Comparison of ENCODE assay signal across 1 cellular context in the genomic region with DNA sequence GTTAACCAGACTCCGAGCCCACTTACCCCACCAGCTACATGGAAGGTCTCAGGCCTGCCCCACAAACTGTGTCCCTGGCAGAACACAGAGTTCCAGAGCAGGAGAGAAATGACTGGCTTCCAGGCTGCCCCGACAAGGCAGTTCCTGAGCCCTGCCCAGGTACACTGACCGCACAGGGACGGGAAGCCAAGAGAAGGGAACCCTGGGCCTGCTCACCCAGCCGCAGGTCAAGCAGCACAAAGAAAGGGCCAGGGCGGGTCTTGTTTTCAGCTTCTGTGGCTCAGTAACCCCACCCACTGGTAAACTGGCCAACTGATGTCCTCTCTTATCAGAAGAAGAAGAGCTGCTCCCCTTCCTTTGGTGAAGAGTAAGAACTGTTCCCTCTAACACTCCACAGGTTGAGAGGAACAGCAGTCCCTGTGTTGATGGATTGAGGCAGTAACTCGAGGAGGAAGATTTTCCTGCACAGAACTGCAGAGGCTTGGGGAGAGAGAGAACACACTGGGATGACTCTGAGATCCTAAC.
TF ChIP-seq lines count a peak whose summit lies in the region.

No MANE protein-coding gene starts in this region.

TF ChIP-seq in H1, 55 proteins besides CTCF, POLR2A, EP300 and RAD21 (continued from another document):
- TF ChIP-seq, protein P1, sequence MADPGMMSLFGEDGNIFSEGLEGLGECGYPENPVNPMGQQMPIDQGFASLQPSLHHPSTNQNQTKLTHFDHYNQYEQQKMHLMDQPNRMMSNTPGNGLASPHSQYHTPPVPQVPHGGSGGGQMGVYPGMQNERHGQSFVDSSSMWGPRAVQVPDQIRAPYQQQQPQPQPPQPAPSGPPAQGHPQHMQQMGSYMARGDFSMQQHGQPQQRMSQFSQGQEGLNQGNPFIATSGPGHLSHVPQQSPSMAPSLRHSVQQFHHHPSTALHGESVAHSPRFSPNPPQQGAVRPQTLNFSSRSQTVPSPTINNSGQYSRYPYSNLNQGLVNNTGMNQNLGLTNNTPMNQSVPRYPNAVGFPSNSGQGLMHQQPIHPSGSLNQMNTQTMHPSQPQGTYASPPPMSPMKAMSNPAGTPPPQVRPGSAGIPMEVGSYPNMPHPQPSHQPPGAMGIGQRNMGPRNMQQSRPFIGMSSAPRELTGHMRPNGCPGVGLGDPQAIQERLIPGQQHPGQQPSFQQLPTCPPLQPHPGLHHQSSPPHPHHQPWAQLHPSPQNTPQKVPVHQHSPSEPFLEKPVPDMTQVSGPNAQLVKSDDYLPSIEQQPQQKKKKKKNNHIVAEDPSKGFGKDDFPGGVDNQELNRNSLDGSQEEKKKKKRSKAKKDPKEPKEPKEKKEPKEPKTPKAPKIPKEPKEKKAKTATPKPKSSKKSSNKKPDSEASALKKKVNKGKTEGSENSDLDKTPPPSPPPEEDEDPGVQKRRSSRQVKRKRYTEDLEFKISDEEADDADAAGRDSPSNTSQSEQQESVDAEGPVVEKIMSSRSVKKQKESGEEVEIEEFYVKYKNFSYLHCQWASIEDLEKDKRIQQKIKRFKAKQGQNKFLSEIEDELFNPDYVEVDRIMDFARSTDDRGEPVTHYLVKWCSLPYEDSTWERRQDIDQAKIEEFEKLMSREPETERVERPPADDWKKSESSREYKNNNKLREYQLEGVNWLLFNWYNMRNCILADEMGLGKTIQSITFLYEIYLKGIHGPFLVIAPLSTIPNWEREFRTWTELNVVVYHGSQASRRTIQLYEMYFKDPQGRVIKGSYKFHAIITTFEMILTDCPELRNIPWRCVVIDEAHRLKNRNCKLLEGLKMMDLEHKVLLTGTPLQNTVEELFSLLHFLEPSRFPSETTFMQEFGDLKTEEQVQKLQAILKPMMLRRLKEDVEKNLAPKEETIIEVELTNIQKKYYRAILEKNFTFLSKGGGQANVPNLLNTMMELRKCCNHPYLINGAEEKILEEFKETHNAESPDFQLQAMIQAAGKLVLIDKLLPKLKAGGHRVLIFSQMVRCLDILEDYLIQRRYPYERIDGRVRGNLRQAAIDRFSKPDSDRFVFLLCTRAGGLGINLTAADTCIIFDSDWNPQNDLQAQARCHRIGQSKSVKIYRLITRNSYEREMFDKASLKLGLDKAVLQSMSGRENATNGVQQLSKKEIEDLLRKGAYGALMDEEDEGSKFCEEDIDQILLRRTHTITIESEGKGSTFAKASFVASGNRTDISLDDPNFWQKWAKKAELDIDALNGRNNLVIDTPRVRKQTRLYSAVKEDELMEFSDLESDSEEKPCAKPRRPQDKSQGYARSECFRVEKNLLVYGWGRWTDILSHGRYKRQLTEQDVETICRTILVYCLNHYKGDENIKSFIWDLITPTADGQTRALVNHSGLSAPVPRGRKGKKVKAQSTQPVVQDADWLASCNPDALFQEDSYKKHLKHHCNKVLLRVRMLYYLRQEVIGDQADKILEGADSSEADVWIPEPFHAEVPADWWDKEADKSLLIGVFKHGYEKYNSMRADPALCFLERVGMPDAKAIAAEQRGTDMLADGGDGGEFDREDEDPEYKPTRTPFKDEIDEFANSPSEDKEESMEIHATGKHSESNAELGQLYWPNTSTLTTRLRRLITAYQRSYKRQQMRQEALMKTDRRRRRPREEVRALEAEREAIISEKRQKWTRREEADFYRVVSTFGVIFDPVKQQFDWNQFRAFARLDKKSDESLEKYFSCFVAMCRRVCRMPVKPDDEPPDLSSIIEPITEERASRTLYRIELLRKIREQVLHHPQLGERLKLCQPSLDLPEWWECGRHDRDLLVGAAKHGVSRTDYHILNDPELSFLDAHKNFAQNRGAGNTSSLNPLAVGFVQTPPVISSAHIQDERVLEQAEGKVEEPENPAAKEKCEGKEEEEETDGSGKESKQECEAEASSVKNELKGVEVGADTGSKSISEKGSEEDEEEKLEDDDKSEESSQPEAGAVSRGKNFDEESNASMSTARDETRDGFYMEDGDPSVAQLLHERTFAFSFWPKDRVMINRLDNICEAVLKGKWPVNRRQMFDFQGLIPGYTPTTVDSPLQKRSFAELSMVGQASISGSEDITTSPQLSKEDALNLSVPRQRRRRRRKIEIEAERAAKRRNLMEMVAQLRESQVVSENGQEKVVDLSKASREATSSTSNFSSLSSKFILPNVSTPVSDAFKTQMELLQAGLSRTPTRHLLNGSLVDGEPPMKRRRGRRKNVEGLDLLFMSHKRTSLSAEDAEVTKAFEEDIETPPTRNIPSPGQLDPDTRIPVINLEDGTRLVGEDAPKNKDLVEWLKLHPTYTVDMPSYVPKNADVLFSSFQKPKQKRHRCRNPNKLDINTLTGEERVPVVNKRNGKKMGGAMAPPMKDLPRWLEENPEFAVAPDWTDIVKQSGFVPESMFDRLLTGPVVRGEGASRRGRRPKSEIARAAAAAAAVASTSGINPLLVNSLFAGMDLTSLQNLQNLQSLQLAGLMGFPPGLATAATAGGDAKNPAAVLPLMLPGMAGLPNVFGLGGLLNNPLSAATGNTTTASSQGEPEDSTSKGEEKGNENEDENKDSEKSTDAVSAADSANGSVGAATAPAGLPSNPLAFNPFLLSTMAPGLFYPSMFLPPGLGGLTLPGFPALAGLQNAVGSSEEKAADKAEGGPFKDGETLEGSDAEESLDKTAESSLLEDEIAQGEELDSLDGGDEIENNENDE (IDR thresholded peaks at IDR 0.05; ENCODE audit: insufficient replicate concordance, low read length): no peak
- TF ChIP-seq, protein P2, sequence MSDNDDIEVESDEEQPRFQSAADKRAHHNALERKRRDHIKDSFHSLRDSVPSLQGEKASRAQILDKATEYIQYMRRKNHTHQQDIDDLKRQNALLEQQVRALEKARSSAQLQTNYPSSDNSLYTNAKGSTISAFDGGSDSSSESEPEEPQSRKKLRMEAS (IDR thresholded peaks at IDR 0.05): no peak
- TF ChIP-seq TBP (IDR thresholded peaks at IDR 0.05; ENCODE audit: low read depth, low read length) (no peak), TAF1 (IDR thresholded peaks at IDR 0.05; ENCODE audit: low read depth, low read length) (no peak), NRF1 (IDR thresholded peaks at IDR 0.05; ENCODE audit: low read depth, low read length) (no peak), FOSL1 (IDR thresholded peaks at IDR 0.05; ENCODE audit: insufficient read depth, low read depth, low read length) (no peak), TEAD4 (IDR thresholded peaks at IDR 0.05; ENCODE audit: low read depth, low read length) (no peak), KDM5A (IDR thresholded peaks at IDR 0.05; ENCODE audit: low read length) (no peak), HDAC6 (IDR thresholded peaks at IDR 0.05; ENCODE audit: low read depth, low read length) (no peak), SIN3A (conservative IDR thresholded peaks at IDR 0.05 in 1 of 2, IDR thresholded peaks at IDR 0.05 in 1 of 2; ENCODE audit: low read depth in 1 of 2, low read length in 2 of 2) (no peak)
- TF ChIP-seq, protein P3, sequence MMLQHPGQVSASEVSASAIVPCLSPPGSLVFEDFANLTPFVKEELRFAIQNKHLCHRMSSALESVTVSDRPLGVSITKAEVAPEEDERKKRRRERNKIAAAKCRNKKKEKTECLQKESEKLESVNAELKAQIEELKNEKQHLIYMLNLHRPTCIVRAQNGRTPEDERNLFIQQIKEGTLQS (IDR thresholded peaks at IDR 0.05; ENCODE audit: insufficient read depth, low read depth, low read length): no peak
- TF ChIP-seq, protein P4, sequence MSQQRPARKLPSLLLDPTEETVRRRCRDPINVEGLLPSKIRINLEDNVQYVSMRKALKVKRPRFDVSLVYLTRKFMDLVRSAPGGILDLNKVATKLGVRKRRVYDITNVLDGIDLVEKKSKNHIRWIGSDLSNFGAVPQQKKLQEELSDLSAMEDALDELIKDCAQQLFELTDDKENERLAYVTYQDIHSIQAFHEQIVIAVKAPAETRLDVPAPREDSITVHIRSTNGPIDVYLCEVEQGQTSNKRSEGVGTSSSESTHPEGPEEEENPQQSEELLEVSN (IDR thresholded peaks at IDR 0.05): no peak
